ENCODE assay signal across 19 cellular contexts in genomic region chr18:58838165-58838860, GRCh38. TPM values are rescaled to one million over a fixed set of nuclear protein-coding genes. Genes with fewer than 3 reads are reported as not detected.
DNase-seq lines count a peak whose midpoint lies in the region; ATAC-seq and TF ChIP-seq lines count a peak whose summit lies in the region.
"Had no signal": no experiment of that assay in that cellular context is flagged by ENCODE, and none has a peak within 500 bp of the region (broad histone marks: within the 10 kb centered on the region; RNA-seq: fewer than 3 reads in every experiment).

No MANE protein-coding gene starts in this region.

- no peaks in the 10 kb centered on the region for H3K36me3 Mint-ChIP-seq in GM23338 (ENCODE audit: low read depth)
- H3K36me3 Mint-ChIP-seq in brain = no peaks in the 10 kb centered on the region
- H3K36me3 Mint-ChIP-seq in stimulated activated effector memory CD8-positive, alpha-beta T cell treated with anti-CD3 and anti-CD28 coated beads, Interleukin-12 subunit alpha, Interleukin-12 subunit beta, amount 100 ng/mL, for 72 hours = no peaks in the 10 kb centered on the region
- H3K36me3 Mint-ChIP-seq: CD4-positive, alpha-beta memory T cell had no signal

- H3K27ac Mint-ChIP-seq in GM23338 = no peak overlapping the region
- H3K27ac Mint-ChIP-seq in brain = peak overlapping the region; percentile 76 to 97 (median 89)
- H3K27ac Mint-ChIP-seq in stimulated activated effector memory CD8-positive, alpha-beta T cell treated with anti-CD3 and anti-CD28 coated beads, Interleukin-12 subunit alpha, Interleukin-12 subunit beta, amount 100 ng/mL, for 72 hours = no peak overlapping the region
- H3K27ac Mint-ChIP-seq: CD4-positive, alpha-beta memory T cell; IgD-negative memory B cell had no signal

- H3K36me3 ChIP-seq in GM23338 (ENCODE audit: insufficient read depth) = no peaks in the 10 kb centered on the region; the same call in 1 of the 2 replicates
- H3K36me3 ChIP-seq: BE2C had no signal

- ATAC-seq in GM23338 = peak; percentile 36; the same call in 2 of the 3 replicates
- ATAC-seq in stimulated activated effector memory CD8-positive, alpha-beta T cell treated with anti-CD3 and anti-CD28 coated beads, Interleukin-12 subunit alpha, Interleukin-12 subunit beta, amount 100 ng/mL, for 72 hours = peak; percentile 34

- H3K4me3 Mint-ChIP-seq in GM23338 (no peak overlapping the region), brain (peak overlapping the region in 1 of 5 experiments; percentile 18)
- no peak overlapping the region for H3K4me3 Mint-ChIP-seq in stimulated activated effector memory CD8-positive, alpha-beta T cell treated with anti-CD3 and anti-CD28 coated beads, Interleukin-12 subunit alpha, Interleukin-12 subunit beta, amount 100 ng/mL, for 72 hours
- H3K4me3 Mint-ChIP-seq: CD4-positive, alpha-beta memory T cell; IgD-negative memory B cell had no signal

- H4K20me1 ChIP-seq in GM23338 (replicated peaks; ENCODE audit: insufficient read depth) = no peaks in the 10 kb centered on the region

- H3K27ac ChIP-seq in GM23338 (ENCODE audit: low read depth) = no peak overlapping the region
- H3K27ac ChIP-seq: RWPE1, SK-N-MC had no signal

- no peak for DNase-seq in GM23338 (ENCODE audit: low spot score)
- peak; percentile 66 for DNase-seq in medulla oblongata (ENCODE audit: extremely low spot score)
- no peak for DNase-seq in stimulated activated effector memory CD8-positive, alpha-beta T cell treated with anti-CD3 and anti-CD28 coated beads, Interleukin-12 subunit alpha, Interleukin-12 subunit beta, amount 100 ng/mL, for 72 hours (ENCODE audit: low spot score in 2 of 2)
- no peak for DNase-seq in NCI-H2196 treated with DMSO at 0.1 percent for 48 hours (lab: John Stamatoyannopoulos, UW; ENCODE audit: unreplicated experiment)
- DNase-seq in EL = no peak
- DNase-seq in NCI-H510A (lab: John Stamatoyannopoulos, UW) = no peak
- DNase-seq: BE2C; CD4-positive, alpha-beta memory T cell; DMS 273 treated with DMSO at 0.1 percent for 48 hours; MV-4-11; NCI-H1417 treated with DMSO at 0.1 percent for 48 hours; NCI-H2081; NCI-H2227 treated with DMSO at 0.1 percent for 48 hours; NCI-H526 treated with DMSO at 0.1 percent for 48 hours; OCI-M1 had no signal

- peak overlapping the region; percentile 80; the same call in 1 of the 2 replicates for H2AFZ ChIP-seq in GM23338

- TF ChIP-seq CTCF in GM23338 (conservative IDR thresholded peaks at IDR 0.05; ENCODE audit: low read depth in 2 of 2) (no peak), brain (conservative IDR thresholded peaks at IDR 0.05) (no peak)

- H3K9me3 Mint-ChIP-seq in GM23338 (peaks cover 5% of the 10 kb centered on the region; the same call in 2 of the 3 replicates), brain (peaks cover 0 to 18% (median 4%) of the 10 kb centered on the region in 5 experiments)
- H3K9me3 Mint-ChIP-seq in stimulated activated effector memory CD8-positive, alpha-beta T cell treated with anti-CD3 and anti-CD28 coated beads, Interleukin-12 subunit alpha, Interleukin-12 subunit beta, amount 100 ng/mL, for 72 hours = no peaks in the 10 kb centered on the region
- H3K9me3 Mint-ChIP-seq: IgD-negative memory B cell had no signal

- H3K27me3 Mint-ChIP-seq in GM23338 (ENCODE audit: insufficient read depth, low read depth, poor library complexity) (peaks cover 8% of the 10 kb centered on the region), brain (peaks cover 4% of the 10 kb centered on the region)
- H3K27me3 Mint-ChIP-seq: IgD-negative memory B cell had no signal

- H3K4me1 ChIP-seq in GM23338 (ENCODE audit: insufficient read depth) = peaks cover 21% of the 10 kb centered on the region
- H3K4me1 ChIP-seq: BE2C had no signal

- no peaks in the 10 kb centered on the region for H3K79me2 ChIP-seq in GM23338 (replicated peaks; ENCODE audit: insufficient read depth)

- H3F3A ChIP-seq in GM23338 (replicated peaks; ENCODE audit: low read depth) = no peaks in the 10 kb centered on the region

- peaks cover 7% of the 10 kb centered on the region; the same call in 1 of the 2 replicates for H3K9me2 ChIP-seq in GM23338 (ENCODE audit: insufficient read depth)

- no peak overlapping the region for H3K4me3 ChIP-seq in GM23338
- H3K4me3 ChIP-seq: SK-N-MC had no signal

- no peaks in the 10 kb centered on the region for H3K27me3 ChIP-seq in GM23338 (ENCODE audit: insufficient read depth)
- H3K27me3 ChIP-seq: BE2C had no signal

- H3K4me2 ChIP-seq in GM23338 = 0 out of 2 replicates have a peak overlapping the region, but pooled peaks have one; percentile 40

- H3K4me1 Mint-ChIP-seq in GM23338 (peaks cover 23% of the 10 kb centered on the region), brain (peaks cover 46% of the 10 kb centered on the region)
- H3K4me1 Mint-ChIP-seq in stimulated activated effector memory CD8-positive, alpha-beta T cell treated with anti-CD3 and anti-CD28 coated beads, Interleukin-12 subunit alpha, Interleukin-12 subunit beta, amount 100 ng/mL, for 72 hours = no peaks in the 10 kb centered on the region
- H3K4me1 Mint-ChIP-seq: CD4-positive, alpha-beta memory T cell; IgD-negative memory B cell had no signal

TF ChIP-seq in GM23338, 12 proteins besides CTCF, POLR2A, EP300 and RAD21 (continues in another document):
- TF ChIP-seq EZH2 (IDR thresholded peaks at IDR 0.05; ENCODE audit: low read depth, unreplicated experiment) (no peak), CREB1 (CRISPR knock-in tag; IDR thresholded peaks at IDR 0.05; ENCODE audit: low read depth) (no peak), EZH2phosphoT487 (IDR thresholded peaks at IDR 0.05; ENCODE audit: unreplicated experiment) (no peak), STAT1 (IDR thresholded peaks at IDR 0.05; ENCODE audit: unreplicated experiment) (no peak), JUNB (IDR thresholded peaks at IDR 0.05; ENCODE audit: unreplicated experiment) (no peak), ZNF114 (CRISPR knock-in tag; IDR thresholded peaks at IDR 0.05) (no peak), NANOG (IDR thresholded peaks at IDR 0.05; ENCODE audit: borderline replicate concordance) (no peak), ETS1 (IDR thresholded peaks at IDR 0.05) (no peak), ZNF331 (CRISPR knock-in tag; IDR thresholded peaks at IDR 0.05; ENCODE audit: low read depth) (no peak)
- TF ChIP-seq, protein P1, sequence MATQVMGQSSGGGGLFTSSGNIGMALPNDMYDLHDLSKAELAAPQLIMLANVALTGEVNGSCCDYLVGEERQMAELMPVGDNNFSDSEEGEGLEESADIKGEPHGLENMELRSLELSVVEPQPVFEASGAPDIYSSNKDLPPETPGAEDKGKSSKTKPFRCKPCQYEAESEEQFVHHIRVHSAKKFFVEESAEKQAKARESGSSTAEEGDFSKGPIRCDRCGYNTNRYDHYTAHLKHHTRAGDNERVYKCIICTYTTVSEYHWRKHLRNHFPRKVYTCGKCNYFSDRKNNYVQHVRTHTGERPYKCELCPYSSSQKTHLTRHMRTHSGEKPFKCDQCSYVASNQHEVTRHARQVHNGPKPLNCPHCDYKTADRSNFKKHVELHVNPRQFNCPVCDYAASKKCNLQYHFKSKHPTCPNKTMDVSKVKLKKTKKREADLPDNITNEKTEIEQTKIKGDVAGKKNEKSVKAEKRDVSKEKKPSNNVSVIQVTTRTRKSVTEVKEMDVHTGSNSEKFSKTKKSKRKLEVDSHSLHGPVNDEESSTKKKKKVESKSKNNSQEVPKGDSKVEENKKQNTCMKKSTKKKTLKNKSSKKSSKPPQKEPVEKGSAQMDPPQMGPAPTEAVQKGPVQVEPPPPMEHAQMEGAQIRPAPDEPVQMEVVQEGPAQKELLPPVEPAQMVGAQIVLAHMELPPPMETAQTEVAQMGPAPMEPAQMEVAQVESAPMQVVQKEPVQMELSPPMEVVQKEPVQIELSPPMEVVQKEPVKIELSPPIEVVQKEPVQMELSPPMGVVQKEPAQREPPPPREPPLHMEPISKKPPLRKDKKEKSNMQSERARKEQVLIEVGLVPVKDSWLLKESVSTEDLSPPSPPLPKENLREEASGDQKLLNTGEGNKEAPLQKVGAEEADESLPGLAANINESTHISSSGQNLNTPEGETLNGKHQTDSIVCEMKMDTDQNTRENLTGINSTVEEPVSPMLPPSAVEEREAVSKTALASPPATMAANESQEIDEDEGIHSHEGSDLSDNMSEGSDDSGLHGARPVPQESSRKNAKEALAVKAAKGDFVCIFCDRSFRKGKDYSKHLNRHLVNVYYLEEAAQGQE (IDR thresholded peaks at IDR 0.05; ENCODE audit: unreplicated experiment) = no peak

RNA-seq across cellular contexts. Expression of gene ZNF532, which starts 26.4 kb away (rescaled TPM):
- 216 and 225 TPM in 2 replicates for total RNA-seq in GM23338 (2014; rRNA removed; shearing (Covaris generic))
- 49.8 and 51.5 TPM in 2 replicates for polyA plus RNA-seq in GM23338 (2016; fragmentation: Nextera tagmentation; extraction: Ambion mirVana)
- polyA plus RNA-seq in brain (ENCODE audit: insufficient read depth, low read depth, low replicate concordance) = 51.6 TPM

Comparison
In these comparisons a context has a peak if more than half of its experiments do, and no peak if none do; other contexts are left out.
1. H3K27ac Mint-ChIP-seq: peak in brain (5 of 5); none in GM23338 (single experiment) and stimulated activated effector memory CD8-positive, alpha-beta T cell treated with anti-CD3 and anti-CD28 coated beads, Interleukin-12 subunit alpha, Interleukin-12 subunit beta, amount 100 ng/mL, for 72 hours (single experiment).